ENCODE assay signal across 21 cellular contexts in the genomic region with DNA sequence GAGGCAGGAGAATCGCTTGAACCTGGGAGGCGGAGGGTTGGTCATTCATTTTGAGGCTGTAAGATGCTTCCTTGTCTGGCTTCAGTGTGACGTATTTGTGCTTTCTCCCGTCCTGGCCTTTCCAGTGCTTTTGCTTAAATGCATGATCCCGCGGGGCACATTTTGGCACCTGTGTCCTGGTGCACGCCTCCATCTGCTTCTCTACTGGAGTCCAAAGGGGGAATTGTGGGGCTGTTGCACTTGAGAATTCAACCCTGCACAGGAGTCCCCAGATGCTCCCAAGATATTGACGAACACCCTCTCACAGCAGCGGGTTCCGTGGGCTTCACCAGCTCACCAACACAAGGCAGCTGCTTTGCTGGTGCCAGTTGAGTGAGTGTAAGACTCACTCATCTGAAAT. TPM values are rescaled to one million over a fixed set of nuclear protein-coding genes. Genes with fewer than 3 reads are reported as not detected.
DNase-seq lines count a peak whose midpoint lies in the region; ATAC-seq and TF ChIP-seq lines count a peak whose summit lies in the region.
"Had no signal": no experiment of that assay in that cellular context is flagged by ENCODE, and none has a peak within 500 bp of the region (broad histone marks: within the 10 kb centered on the region; RNA-seq: fewer than 3 reads in every experiment).

No MANE protein-coding gene starts in this region.

- peak; percentile 46 for DNase-seq in DMS 273 (lab: John Stamatoyannopoulos, UW; ENCODE audit: unreplicated experiment)
- DNase-seq in DMS 273 treated with DMSO at 0.1 percent for 48 hours (lab: John Stamatoyannopoulos, UW): no peak
- peak; percentile 33 for DNase-seq in chondrocyte (ENCODE audit: low spot score)
- peak; percentile 40 for DNase-seq in sciatic nerve (ENCODE audit: low spot score)
- DNase-seq in upper lobe of right lung: peak; percentile 40
- no peak for DNase-seq in CD4-positive, alpha-beta memory T cell
- DNase-seq in OCI-LY7 (ENCODE audit: low spot score): no peak
- no peak for DNase-seq in activated CD4-positive, CD25-positive, alpha-beta regulatory T cell treated with anti-CD3 and anti-CD28 coated beads, Interleukin-2, amount 50 U/mL, for 72 hours
- DNase-seq: COR-L47, DMS153, GDM1, GOT3, NCI-H1105, NCI-H187 treated with DMSO at 0.1 percent for 48 hours, NCI-H446 treated with DMSO at 0.1 percent for 48 hours, SHP77, SK-N-SH had no signal

- H3K27me3 Mint-ChIP-seq in chondrocyte (ENCODE audit: low read depth): no peaks in the 10 kb centered on the region
- no peaks in the 10 kb centered on the region for H3K27me3 Mint-ChIP-seq in CD4-positive, alpha-beta memory T cell
- H3K27me3 Mint-ChIP-seq: B cell had no signal

- H3K4me3 Mint-ChIP-seq in chondrocyte (ENCODE audit: unreplicated experiment): no peak overlapping the region
- H3K4me3 Mint-ChIP-seq in CD4-positive, alpha-beta memory T cell: no peak overlapping the region
- H3K4me3 Mint-ChIP-seq: B cell had no signal

- ATAC-seq in sciatic nerve (no peak), upper lobe of right lung (no peak)
- ATAC-seq: HCT116 had no signal

- peaks cover 47% of the 10 kb centered on the region for H3K4me1 Mint-ChIP-seq in chondrocyte (ENCODE audit: low read depth)
- peaks cover 9 to 19% (median 11%) of the 10 kb centered on the region in 4 donors for H3K4me1 Mint-ChIP-seq in CD4-positive, alpha-beta memory T cell

- TF ChIP-seq CTCF in chondrocyte (IDR thresholded peaks at IDR 0.05): no peak
- no peak for TF ChIP-seq CTCF in upper lobe of right lung (IDR thresholded peaks at IDR 0.05)
- no peak for TF ChIP-seq CTCF in OCI-LY7 (conservative IDR thresholded peaks at IDR 0.05; ENCODE audit: low read length)

- H3K4me1 ChIP-seq in upper lobe of right lung: no peaks in the 10 kb centered on the region
- no peaks in the 10 kb centered on the region for H3K4me1 ChIP-seq in CD4-positive, alpha-beta memory T cell (ENCODE audit: insufficient read depth, low read length)
- H3K4me1 ChIP-seq in OCI-LY7 (ENCODE audit: insufficient read depth, low read length, poor library complexity, severe bottlenecking): no peaks in the 10 kb centered on the region

- H3K27me3 ChIP-seq in upper lobe of right lung: no peaks in the 10 kb centered on the region
- no peaks in the 10 kb centered on the region for H3K27me3 ChIP-seq in CD4-positive, alpha-beta memory T cell (ENCODE audit: insufficient read depth, low read length)

- POLR2A ChIA-PET in CD4-positive, alpha-beta memory T cell (lab: Charles Lee; ENCODE audit: partially characterized antibody): no interaction called here
- POLR2A ChIA-PET in OCI-LY7 (lab: Charles Lee): interaction anchor here (0.6 to 0.7 kb wide), 2 partner anchors 241 to 382 kb away, joined by 3 to 5 read pairs; no protein-coding TSS in a partner anchor

- CTCF ChIA-PET in CD4-positive, alpha-beta memory T cell (lab: Charles Lee; ENCODE audit: partially characterized antibody): interaction anchor here (0.6 kb wide), 1 partner anchor 9 kb away, joined by 3 read pairs; no protein-coding TSS in a partner anchor
- CTCF ChIA-PET in OCI-LY7 (lab: Charles Lee; ENCODE audit: unreplicated experiment): no interaction called here

- peaks cover 7% of the 10 kb centered on the region for H3K36me3 Mint-ChIP-seq in chondrocyte (ENCODE audit: low read depth)
- peaks cover 16 to 26% of the 10 kb centered on the region in 2 donors for H3K36me3 Mint-ChIP-seq in CD4-positive, alpha-beta memory T cell

- H3K36me3 ChIP-seq in upper lobe of right lung: no peaks in the 10 kb centered on the region
- no peaks in the 10 kb centered on the region for H3K36me3 ChIP-seq in CD4-positive, alpha-beta memory T cell (ENCODE audit: insufficient read depth, low read length)
- peaks cover 18% of the 10 kb centered on the region for H3K36me3 ChIP-seq in OCI-LY7 (ENCODE audit: insufficient read depth, low read length)

- H2AFZ ChIP-seq in OCI-LY7 (ENCODE audit: low read length): no peak overlapping the region

- H3K27ac ChIP-seq in upper lobe of right lung (no peak overlapping the region), OCI-LY7 (ENCODE audit: low read depth, low read length, poor library complexity, severe bottlenecking) (no peak overlapping the region)
- no peak overlapping the region for H3K27ac ChIP-seq in CD4-positive, alpha-beta memory T cell (ENCODE audit: low read depth, low read length)
- H3K27ac ChIP-seq: 22Rv1 had no signal

- no peak overlapping the region for H3K4me3 ChIP-seq in upper lobe of right lung
- no peak overlapping the region for H3K4me3 ChIP-seq in CD4-positive, alpha-beta memory T cell (ENCODE audit: low read length in 2 of 2)
- no peak overlapping the region for H3K4me3 ChIP-seq in OCI-LY7 (ENCODE audit: low read depth, low read length, poor library complexity, severe bottlenecking)
- H3K4me3 ChIP-seq: K562 had no signal

- intact Hi-C loops in sciatic nerve (cut with DNase I): no loop called here
- intact Hi-C loops in upper lobe of right lung (cut with DNase I): no loop called here
- intact Hi-C loops in CD4-positive, alpha-beta memory T cell (cut with micrococcal nuclease): no loop called here
- intact Hi-C loops in OCI-LY7 (cut with micrococcal nuclease; ENCODE audit: unreplicated experiment): no loop called here

- H4K20me1 ChIP-seq in OCI-LY7 (ENCODE audit: insufficient read depth, low read length): no peaks in the 10 kb centered on the region

- H3K79me2 ChIP-seq in OCI-LY7 (ENCODE audit: insufficient read depth, low read depth, low read length): 0 out of 2 replicates have a peak, but pooled peaks cover 4% of the 10 kb centered on the region

- H3K9me3 ChIP-seq in upper lobe of right lung (no peaks in the 10 kb centered on the region), OCI-LY7 (ENCODE audit: low read length) (no peaks in the 10 kb centered on the region)
- H3K9me3 ChIP-seq in CD4-positive, alpha-beta memory T cell (ENCODE audit: control insufficient read depth in 1 of 2, low read length in 2 of 2): no peaks in the 10 kb centered on the region
- H3K9me3 ChIP-seq: SK-N-SH had no signal

- no TSS peak for BruUV-seq in OCI-LY7 (replicated peaks; lab: Mats Ljungman, UMichigan)

- H3K9me2 ChIP-seq in OCI-LY7 (ENCODE audit: insufficient read depth, low read length): no peaks in the 10 kb centered on the region
- H3K9me2 ChIP-seq: SK-N-SH had no signal

- H3K4me2 ChIP-seq in OCI-LY7 (ENCODE audit: low read length): no peak overlapping the region
- H3K4me2 ChIP-seq: SK-N-SH had no signal

- peak overlapping the region; percentile 54 for H3K27ac Mint-ChIP-seq in chondrocyte (ENCODE audit: unreplicated experiment)
- H3K27ac Mint-ChIP-seq in CD4-positive, alpha-beta memory T cell: no peak overlapping the region
- H3K27ac Mint-ChIP-seq: B cell had no signal

- H3K9me3 Mint-ChIP-seq in chondrocyte (ENCODE audit: low read depth): no peaks in the 10 kb centered on the region
- H3K9me3 Mint-ChIP-seq in CD4-positive, alpha-beta memory T cell: no peaks in the 10 kb centered on the region

RNA-seq across cellular contexts. Expression of gene LRRC27, which starts 10.3 kb away (rescaled TPM):
- 10.2 to 14.4 TPM (median 13.2 TPM) in 3 replicates for total RNA-seq in chondrocyte
- total RNA-seq in sciatic nerve: 12.4 TPM
- total RNA-seq in upper lobe of right lung: 6.3 TPM
- 1 to 10 TPM; 3.7 to 3.8 TPM for total RNA-seq in CD4-positive, alpha-beta memory T cell
- 1 to 10 TPM in 1 of 2 donors, under 1 TPM in 1; 0.90 to 2.3 TPM for polyA plus RNA-seq in CD4-positive, alpha-beta memory T cell
- 10.0 and 13.0 TPM in 2 replicates for total RNA-seq in OCI-LY7 (2014; rRNA removed; shearing (Covaris generic))
- total RNA-seq in OCI-LY7 (2022): 16.1 and 17.3 TPM in 2 replicates

RNA-seq across cellular contexts. Expression of gene STK32C, which starts 14.0 kb away (rescaled TPM):
- 15.8 to 17.9 TPM (median 17.2 TPM) in 3 replicates for total RNA-seq in chondrocyte
- 11.1 TPM for total RNA-seq in sciatic nerve
- 13.2 TPM for total RNA-seq in upper lobe of right lung
- 10 to 100 TPM; 12.8 to 14.7 TPM for total RNA-seq in CD4-positive, alpha-beta memory T cell
- polyA plus RNA-seq in CD4-positive, alpha-beta memory T cell: 1 to 10 TPM; 7.5 to 8.5 TPM
- total RNA-seq in OCI-LY7 (2014; rRNA removed; shearing (Covaris generic)): 13.1 and 16.8 TPM in 2 replicates
- 30.4 and 32.4 TPM in 2 replicates for total RNA-seq in OCI-LY7 (2022)

Comparison
In these comparisons a context has a peak if more than half of its experiments do, and no peak if none do; other contexts are left out.
1. DNase-seq: peak in DMS 273 (single experiment), chondrocyte (single experiment), sciatic nerve (single experiment) and upper lobe of right lung (single experiment); none in DMS 273 treated with DMSO at 0.1 percent for 48 hours (single experiment), CD4-positive, alpha-beta memory T cell (0 of 5), OCI-LY7 (single experiment) and activated CD4-positive, CD25-positive, alpha-beta regulatory T cell treated with anti-CD3 and anti-CD28 coated beads, Interleukin-2, amount 50 U/mL, for 72 hours (single experiment).